Comparison of ENCODE assay signal across 2 cellular contexts in the genomic region with DNA sequence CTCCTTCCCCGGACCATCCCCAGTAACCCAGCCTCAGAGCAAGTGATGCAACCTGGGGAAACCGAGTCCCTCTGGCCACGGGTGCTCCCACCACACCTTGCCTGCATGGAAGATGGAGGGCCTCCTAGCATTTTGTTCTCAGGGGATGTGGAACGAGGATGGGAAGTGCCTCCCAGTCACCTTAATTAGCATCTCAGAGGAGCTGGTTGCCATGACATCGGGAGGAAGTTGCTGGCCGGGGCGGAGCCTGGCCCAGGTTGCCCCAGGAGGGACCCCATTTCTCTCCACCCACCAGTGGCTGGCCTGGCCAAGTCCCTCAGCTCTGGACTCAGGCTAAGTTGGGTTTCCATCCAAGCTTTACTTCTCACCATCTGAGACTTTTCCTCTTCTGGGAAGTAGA.
TF ChIP-seq lines count a peak whose summit lies in the region.

No MANE protein-coding gene starts in this region.

TF ChIP-seq in SK-N-SH, 30 proteins besides CTCF, POLR2A, EP300 and RAD21:
- no peak for TF ChIP-seq SIN3A (IDR thresholded peaks at IDR 0.05; ENCODE audit: borderline replicate concordance, low read depth, low read length)
- no peak for TF ChIP-seq USF2 (IDR thresholded peaks at IDR 0.05; ENCODE audit: borderline replicate concordance, low read depth, low read length)
- TF ChIP-seq FOSL2 (IDR thresholded peaks at IDR 0.05; ENCODE audit: borderline replicate concordance, low read depth), result no peak
- no peak for TF ChIP-seq ZBTB33 (IDR thresholded peaks at IDR 0.05; ENCODE audit: borderline replicate concordance, low read depth)
- TF ChIP-seq NFIC (IDR thresholded peaks at IDR 0.05; ENCODE audit: borderline replicate concordance), result no peak
- TF ChIP-seq NRF1 (IDR thresholded peaks at IDR 0.05; ENCODE audit: low read depth, low read length), result no peak
- no peak for TF ChIP-seq EZH2phosphoT487 (IDR thresholded peaks at IDR 0.05; ENCODE audit: borderline replicate concordance, low read depth)
- no peak for TF ChIP-seq MXI1 (IDR thresholded peaks at IDR 0.05; ENCODE audit: low read depth, low read length)
- no peak for TF ChIP-seq FOXJ3 (CRISPR knock-in tag; IDR thresholded peaks at IDR 0.05)
- no peak for TF ChIP-seq TAF1 (IDR thresholded peaks at IDR 0.05; ENCODE audit: borderline replicate concordance, low read depth, low read length)

TF ChIP-seq in SK-N-SH treated with all-trans-retinoic acid at 6 μM for 48 hours, 23 proteins besides CTCF, POLR2A, EP300 and RAD21 (continued from another document):
- no peak for TF ChIP-seq TCF4 (CRISPR knock-in tag; IDR thresholded peaks at IDR 0.05; ENCODE audit: borderline replicate concordance)
- no peak for TF ChIP-seq ISL1 (CRISPR knock-in tag; IDR thresholded peaks at IDR 0.05)
- TF ChIP-seq OSR1 (CRISPR knock-in tag; IDR thresholded peaks at IDR 0.05), result no peak
